Comparison of ENCODE assay signal across 1 cellular context in the genomic region with DNA sequence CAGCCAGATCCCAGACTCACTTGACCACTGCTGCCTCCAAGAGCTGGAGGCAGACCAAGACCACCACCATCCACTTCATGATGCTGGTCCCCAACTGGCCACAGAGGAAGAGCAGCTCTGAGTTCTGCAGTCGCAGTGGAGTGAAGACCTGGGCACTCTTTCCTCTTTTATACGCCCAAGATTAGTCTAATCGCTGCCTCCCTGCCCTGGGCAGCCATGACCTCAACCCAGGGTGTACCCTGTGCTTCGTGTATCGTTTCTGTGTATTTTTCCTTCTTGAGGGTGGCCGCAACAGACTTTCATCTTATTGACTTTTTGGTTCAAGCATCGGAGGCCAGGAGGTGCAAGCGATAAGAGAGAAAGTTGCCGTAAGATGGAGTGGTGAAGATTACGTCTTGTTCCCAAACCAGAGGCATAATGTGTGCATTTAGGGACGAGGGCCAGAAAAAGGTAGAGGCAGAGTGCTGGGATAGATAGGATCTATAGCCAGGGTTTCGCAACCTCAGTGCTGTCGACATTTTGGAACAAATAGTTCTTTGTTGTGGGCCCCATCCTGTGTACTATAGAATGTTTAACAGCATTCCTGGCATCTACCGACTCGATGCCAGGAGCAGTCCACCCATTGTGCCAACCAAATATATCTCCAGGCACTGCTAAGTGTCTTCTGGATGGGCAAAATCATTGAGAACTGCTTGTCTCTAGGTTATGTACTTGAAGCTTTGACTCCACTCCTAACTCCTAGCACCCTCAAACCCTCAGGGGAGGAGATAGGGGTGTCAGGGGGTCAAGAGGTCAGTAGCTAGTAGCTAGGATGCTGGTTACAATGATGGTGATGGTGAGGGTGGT.
A peak's percentile ranks its signal among the peaks of the same experiment; 100 is the strongest.
TF ChIP-seq lines count a peak whose summit lies in the region.

A gene (minus strand): TSS at position 142 of the 846 bp plus-strand sequence. CDS start 63 bp downstream, at position 79.

TF ChIP-seq in HepG2, 621 proteins besides CTCF, POLR2A, EP300 and RAD21 (continued from another document and continues in another):
- TF ChIP-seq, protein P1, sequence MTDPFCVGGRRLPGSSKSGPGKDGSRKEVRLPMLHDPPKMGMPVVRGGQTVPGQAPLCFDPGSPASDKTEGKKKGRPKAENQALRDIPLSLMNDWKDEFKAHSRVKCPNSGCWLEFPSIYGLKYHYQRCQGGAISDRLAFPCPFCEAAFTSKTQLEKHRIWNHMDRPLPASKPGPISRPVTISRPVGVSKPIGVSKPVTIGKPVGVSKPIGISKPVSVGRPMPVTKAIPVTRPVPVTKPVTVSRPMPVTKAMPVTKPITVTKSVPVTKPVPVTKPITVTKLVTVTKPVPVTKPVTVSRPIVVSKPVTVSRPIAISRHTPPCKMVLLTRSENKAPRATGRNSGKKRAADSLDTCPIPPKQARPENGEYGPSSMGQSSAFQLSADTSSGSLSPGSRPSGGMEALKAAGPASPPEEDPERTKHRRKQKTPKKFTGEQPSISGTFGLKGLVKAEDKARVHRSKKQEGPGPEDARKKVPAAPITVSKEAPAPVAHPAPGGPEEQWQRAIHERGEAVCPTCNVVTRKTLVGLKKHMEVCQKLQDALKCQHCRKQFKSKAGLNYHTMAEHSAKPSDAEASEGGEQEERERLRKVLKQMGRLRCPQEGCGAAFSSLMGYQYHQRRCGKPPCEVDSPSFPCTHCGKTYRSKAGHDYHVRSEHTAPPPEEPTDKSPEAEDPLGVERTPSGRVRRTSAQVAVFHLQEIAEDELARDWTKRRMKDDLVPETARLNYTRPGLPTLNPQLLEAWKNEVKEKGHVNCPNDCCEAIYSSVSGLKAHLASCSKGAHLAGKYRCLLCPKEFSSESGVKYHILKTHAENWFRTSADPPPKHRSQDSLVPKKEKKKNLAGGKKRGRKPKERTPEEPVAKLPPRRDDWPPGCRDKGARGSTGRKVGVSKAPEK (CRISPR knock-in tag; IDR thresholded peaks at IDR 0.05; ENCODE audit: borderline replicate concordance): no peak
- TF ChIP-seq JARID2 (CRISPR knock-in tag; IDR thresholded peaks at IDR 0.05; ENCODE audit: insufficient replicate concordance): no peak
- TF ChIP-seq SALL1 (CRISPR knock-in tag; IDR thresholded peaks at IDR 0.05): peak; percentile 67
- TF ChIP-seq ZNF383 (CRISPR knock-in tag; IDR thresholded peaks at IDR 0.05; ENCODE audit: borderline replicate concordance): no peak
- TF ChIP-seq ZNF44 (CRISPR knock-in tag; IDR thresholded peaks at IDR 0.05): peak; percentile 78; the same call in 1 of the 2 replicates
- TF ChIP-seq, protein P2, sequence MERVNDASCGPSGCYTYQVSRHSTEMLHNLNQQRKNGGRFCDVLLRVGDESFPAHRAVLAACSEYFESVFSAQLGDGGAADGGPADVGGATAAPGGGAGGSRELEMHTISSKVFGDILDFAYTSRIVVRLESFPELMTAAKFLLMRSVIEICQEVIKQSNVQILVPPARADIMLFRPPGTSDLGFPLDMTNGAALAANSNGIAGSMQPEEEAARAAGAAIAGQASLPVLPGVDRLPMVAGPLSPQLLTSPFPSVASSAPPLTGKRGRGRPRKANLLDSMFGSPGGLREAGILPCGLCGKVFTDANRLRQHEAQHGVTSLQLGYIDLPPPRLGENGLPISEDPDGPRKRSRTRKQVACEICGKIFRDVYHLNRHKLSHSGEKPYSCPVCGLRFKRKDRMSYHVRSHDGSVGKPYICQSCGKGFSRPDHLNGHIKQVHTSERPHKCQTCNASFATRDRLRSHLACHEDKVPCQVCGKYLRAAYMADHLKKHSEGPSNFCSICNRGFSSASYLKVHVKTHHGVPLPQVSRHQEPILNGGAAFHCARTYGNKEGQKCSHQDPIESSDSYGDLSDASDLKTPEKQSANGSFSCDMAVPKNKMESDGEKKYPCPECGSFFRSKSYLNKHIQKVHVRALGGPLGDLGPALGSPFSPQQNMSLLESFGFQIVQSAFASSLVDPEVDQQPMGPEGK (CRISPR knock-in tag; IDR thresholded peaks at IDR 0.05): peak; percentile 82
- TF ChIP-seq, protein P3, sequence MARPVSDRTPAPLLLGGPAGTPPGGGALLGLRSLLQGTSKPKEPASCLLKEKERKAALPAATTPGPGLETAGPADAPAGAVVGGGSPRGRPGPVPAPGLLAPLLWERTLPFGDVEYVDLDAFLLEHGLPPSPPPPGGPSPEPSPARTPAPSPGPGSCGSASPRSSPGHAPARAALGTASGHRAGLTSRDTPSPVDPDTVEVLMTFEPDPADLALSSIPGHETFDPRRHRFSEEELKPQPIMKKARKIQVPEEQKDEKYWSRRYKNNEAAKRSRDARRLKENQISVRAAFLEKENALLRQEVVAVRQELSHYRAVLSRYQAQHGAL (CRISPR knock-in tag; IDR thresholded peaks at IDR 0.05; ENCODE audit: not compliant biosample characterization): no peak
- peak; percentile 68 for TF ChIP-seq ZNF547 (CRISPR knock-in tag; IDR thresholded peaks at IDR 0.05)
- TF ChIP-seq, protein P4, sequence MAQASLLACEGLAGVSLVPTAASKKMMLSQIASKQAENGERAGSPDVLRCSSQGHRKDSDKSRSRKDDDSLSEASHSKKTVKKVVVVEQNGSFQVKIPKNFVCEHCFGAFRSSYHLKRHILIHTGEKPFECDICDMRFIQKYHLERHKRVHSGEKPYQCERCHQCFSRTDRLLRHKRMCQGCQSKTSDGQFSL (CRISPR knock-in tag; IDR thresholded peaks at IDR 0.05): no peak
- TF ChIP-seq ESRRA (CRISPR knock-in tag; IDR thresholded peaks at IDR 0.05; ENCODE audit: low read depth): peak; percentile 88; the same call in 1 of the 2 replicates
- peak; percentile 73; the same call in 1 of the 2 replicates for TF ChIP-seq TMF1 (CRISPR knock-in tag; IDR thresholded peaks at IDR 0.05; ENCODE audit: low read depth)
- no peak for TF ChIP-seq ZNF660 (CRISPR knock-in tag; IDR thresholded peaks at IDR 0.05; ENCODE audit: borderline replicate concordance, low read depth)
- TF ChIP-seq FLYWCH1 (CRISPR knock-in tag; IDR thresholded peaks at IDR 0.05): peak; percentile 26; the same call in 1 of the 2 replicates
- TF ChIP-seq, protein P5, sequence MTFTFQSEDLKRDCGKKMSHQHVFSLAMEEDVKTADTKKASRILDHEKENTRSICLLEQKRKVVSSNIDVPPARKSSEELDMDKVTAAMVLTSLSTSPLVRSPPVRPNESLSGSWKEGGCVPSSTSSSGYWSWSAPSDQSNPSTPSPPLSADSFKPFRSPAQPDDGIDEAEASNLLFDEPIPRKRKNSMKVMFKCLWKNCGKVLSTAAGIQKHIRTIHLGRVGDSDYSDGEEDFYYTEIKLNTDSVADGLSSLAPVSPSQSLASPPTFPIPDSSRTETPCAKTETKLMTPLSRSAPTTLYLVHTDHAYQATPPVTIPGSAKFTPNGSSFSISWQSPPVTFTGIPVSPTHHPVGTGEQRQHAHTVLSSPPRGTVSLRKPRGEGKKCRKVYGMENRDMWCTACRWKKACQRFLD (CRISPR knock-in tag; IDR thresholded peaks at IDR 0.05; ENCODE audit: borderline replicate concordance): no peak
- TF ChIP-seq, protein P6, sequence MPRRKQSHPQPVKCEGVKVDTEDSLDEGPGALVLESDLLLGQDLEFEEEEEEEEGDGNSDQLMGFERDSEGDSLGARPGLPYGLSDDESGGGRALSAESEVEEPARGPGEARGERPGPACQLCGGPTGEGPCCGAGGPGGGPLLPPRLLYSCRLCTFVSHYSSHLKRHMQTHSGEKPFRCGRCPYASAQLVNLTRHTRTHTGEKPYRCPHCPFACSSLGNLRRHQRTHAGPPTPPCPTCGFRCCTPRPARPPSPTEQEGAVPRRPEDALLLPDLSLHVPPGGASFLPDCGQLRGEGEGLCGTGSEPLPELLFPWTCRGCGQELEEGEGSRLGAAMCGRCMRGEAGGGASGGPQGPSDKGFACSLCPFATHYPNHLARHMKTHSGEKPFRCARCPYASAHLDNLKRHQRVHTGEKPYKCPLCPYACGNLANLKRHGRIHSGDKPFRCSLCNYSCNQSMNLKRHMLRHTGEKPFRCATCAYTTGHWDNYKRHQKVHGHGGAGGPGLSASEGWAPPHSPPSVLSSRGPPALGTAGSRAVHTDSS (CRISPR knock-in tag; conservative IDR thresholded peaks at IDR 0.05): no peak
- no peak for TF ChIP-seq SIN3A (IDR thresholded peaks at IDR 0.05; ENCODE audit: borderline replicate concordance, low read depth, low read length)
- no peak for TF ChIP-seq ZIK1 (CRISPR knock-in tag; IDR thresholded peaks at IDR 0.05; ENCODE audit: borderline replicate concordance, low read depth)
- TF ChIP-seq, protein P7, sequence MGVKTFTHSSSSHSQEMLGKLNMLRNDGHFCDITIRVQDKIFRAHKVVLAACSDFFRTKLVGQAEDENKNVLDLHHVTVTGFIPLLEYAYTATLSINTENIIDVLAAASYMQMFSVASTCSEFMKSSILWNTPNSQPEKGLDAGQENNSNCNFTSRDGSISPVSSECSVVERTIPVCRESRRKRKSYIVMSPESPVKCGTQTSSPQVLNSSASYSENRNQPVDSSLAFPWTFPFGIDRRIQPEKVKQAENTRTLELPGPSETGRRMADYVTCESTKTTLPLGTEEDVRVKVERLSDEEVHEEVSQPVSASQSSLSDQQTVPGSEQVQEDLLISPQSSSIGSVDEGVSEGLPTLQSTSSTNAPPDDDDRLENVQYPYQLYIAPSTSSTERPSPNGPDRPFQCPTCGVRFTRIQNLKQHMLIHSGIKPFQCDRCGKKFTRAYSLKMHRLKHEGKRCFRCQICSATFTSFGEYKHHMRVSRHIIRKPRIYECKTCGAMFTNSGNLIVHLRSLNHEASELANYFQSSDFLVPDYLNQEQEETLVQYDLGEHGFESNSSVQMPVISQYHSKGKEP (CRISPR knock-in tag; IDR thresholded peaks at IDR 0.05): no peak
- peak; percentile 99 for TF ChIP-seq GATAD2A (CRISPR knock-in tag; IDR thresholded peaks at IDR 0.05)
- peak; percentile 64; the same call in 1 of the 2 replicates for TF ChIP-seq MEIS2 (CRISPR knock-in tag; IDR thresholded peaks at IDR 0.05)
- 0 out of 2 replicates have a peak, but pooled peaks have one; percentile 64 for TF ChIP-seq ZNF205 (CRISPR knock-in tag; IDR thresholded peaks at IDR 0.05)
- no peak for TF ChIP-seq ZNF546 (CRISPR knock-in tag; conservative IDR thresholded peaks at IDR 0.05)
- no peak for TF ChIP-seq ZNF790 (CRISPR knock-in tag; IDR thresholded peaks at IDR 0.05; ENCODE audit: borderline replicate concordance)
- TF ChIP-seq ZBTB1 (CRISPR knock-in tag; IDR thresholded peaks at IDR 0.05; ENCODE audit: borderline replicate concordance): no peak
- peak; percentile 92 for TF ChIP-seq CREM (IDR thresholded peaks at IDR 0.05)
- TF ChIP-seq CREM (CRISPR knock-in tag; IDR thresholded peaks at IDR 0.05): no peak
- no peak for TF ChIP-seq ZNF101 (CRISPR knock-in tag; IDR thresholded peaks at IDR 0.05; ENCODE audit: borderline replicate concordance, low read depth)
- peak; percentile 66; the same call in 1 of the 2 replicates for TF ChIP-seq ZNF816 (CRISPR knock-in tag; IDR thresholded peaks at IDR 0.05; ENCODE audit: borderline replicate concordance)
- peak; percentile 91 for TF ChIP-seq HOXA5 (CRISPR knock-in tag; IDR thresholded peaks at IDR 0.05)
- TF ChIP-seq, protein P8, sequence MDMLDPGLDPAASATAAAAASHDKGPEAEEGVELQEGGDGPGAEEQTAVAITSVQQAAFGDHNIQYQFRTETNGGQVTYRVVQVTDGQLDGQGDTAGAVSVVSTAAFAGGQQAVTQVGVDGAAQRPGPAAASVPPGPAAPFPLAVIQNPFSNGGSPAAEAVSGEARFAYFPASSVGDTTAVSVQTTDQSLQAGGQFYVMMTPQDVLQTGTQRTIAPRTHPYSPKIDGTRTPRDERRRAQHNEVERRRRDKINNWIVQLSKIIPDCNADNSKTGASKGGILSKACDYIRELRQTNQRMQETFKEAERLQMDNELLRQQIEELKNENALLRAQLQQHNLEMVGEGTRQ (IDR thresholded peaks at IDR 0.05; ENCODE audit: low read depth, low read length): no peak
- TF ChIP-seq, protein P8 (CRISPR knock-in tag; IDR thresholded peaks at IDR 0.05; ENCODE audit: borderline replicate concordance): no peak
- TF ChIP-seq ZNF709 (CRISPR knock-in tag; IDR thresholded peaks at IDR 0.05): 0 out of 2 replicates have a peak, but pooled peaks have one; percentile 31
- peak; percentile 92 for TF ChIP-seq FOXO1 (CRISPR knock-in tag; IDR thresholded peaks at IDR 0.05)
- no peak for TF ChIP-seq ZNF251 (CRISPR knock-in tag; IDR thresholded peaks at IDR 0.05)
- TF ChIP-seq SNRNP70 (IDR thresholded peaks at IDR 0.05; ENCODE audit: low read depth, low read length): no peak
- TF ChIP-seq, protein P9, sequence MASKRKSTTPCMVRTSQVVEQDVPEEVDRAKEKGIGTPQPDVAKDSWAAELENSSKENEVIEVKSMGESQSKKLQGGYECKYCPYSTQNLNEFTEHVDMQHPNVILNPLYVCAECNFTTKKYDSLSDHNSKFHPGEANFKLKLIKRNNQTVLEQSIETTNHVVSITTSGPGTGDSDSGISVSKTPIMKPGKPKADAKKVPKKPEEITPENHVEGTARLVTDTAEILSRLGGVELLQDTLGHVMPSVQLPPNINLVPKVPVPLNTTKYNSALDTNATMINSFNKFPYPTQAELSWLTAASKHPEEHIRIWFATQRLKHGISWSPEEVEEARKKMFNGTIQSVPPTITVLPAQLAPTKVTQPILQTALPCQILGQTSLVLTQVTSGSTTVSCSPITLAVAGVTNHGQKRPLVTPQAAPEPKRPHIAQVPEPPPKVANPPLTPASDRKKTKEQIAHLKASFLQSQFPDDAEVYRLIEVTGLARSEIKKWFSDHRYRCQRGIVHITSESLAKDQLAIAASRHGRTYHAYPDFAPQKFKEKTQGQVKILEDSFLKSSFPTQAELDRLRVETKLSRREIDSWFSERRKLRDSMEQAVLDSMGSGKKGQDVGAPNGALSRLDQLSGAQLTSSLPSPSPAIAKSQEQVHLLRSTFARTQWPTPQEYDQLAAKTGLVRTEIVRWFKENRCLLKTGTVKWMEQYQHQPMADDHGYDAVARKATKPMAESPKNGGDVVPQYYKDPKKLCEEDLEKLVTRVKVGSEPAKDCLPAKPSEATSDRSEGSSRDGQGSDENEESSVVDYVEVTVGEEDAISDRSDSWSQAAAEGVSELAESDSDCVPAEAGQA (IDR thresholded peaks at IDR 0.05; ENCODE audit: low read depth): 0 out of 2 replicates have a peak, but pooled peaks have one; percentile 29
- TF ChIP-seq, protein P9 (CRISPR knock-in tag; IDR thresholded peaks at IDR 0.05; ENCODE audit: borderline replicate concordance): no peak
- peak; percentile 91; the same call in 1 of the 2 replicates for TF ChIP-seq HDAC2 (CRISPR knock-in tag; IDR thresholded peaks at IDR 0.05)
- TF ChIP-seq AKAP8 (CRISPR knock-in tag; IDR thresholded peaks at IDR 0.05): no peak
